1 cellular context compared by ENCODE assay signal in genomic region chr7:140485463-140486265, GRCh38.
TF ChIP-seq lines count a peak whose summit lies in the region.

No MANE protein-coding gene starts in this region.

TF ChIP-seq in K562, 482 proteins besides CTCF, POLR2A, EP300 and RAD21 (continued from another document):
- no peak for TF ChIP-seq ARID4B (CRISPR knock-in tag; IDR thresholded peaks at IDR 0.05)
- TF ChIP-seq CC2D1A (IDR thresholded peaks at IDR 0.05), result peak; percentile 88; the same call in 1 of the 2 replicates
- TF ChIP-seq, protein P1, sequence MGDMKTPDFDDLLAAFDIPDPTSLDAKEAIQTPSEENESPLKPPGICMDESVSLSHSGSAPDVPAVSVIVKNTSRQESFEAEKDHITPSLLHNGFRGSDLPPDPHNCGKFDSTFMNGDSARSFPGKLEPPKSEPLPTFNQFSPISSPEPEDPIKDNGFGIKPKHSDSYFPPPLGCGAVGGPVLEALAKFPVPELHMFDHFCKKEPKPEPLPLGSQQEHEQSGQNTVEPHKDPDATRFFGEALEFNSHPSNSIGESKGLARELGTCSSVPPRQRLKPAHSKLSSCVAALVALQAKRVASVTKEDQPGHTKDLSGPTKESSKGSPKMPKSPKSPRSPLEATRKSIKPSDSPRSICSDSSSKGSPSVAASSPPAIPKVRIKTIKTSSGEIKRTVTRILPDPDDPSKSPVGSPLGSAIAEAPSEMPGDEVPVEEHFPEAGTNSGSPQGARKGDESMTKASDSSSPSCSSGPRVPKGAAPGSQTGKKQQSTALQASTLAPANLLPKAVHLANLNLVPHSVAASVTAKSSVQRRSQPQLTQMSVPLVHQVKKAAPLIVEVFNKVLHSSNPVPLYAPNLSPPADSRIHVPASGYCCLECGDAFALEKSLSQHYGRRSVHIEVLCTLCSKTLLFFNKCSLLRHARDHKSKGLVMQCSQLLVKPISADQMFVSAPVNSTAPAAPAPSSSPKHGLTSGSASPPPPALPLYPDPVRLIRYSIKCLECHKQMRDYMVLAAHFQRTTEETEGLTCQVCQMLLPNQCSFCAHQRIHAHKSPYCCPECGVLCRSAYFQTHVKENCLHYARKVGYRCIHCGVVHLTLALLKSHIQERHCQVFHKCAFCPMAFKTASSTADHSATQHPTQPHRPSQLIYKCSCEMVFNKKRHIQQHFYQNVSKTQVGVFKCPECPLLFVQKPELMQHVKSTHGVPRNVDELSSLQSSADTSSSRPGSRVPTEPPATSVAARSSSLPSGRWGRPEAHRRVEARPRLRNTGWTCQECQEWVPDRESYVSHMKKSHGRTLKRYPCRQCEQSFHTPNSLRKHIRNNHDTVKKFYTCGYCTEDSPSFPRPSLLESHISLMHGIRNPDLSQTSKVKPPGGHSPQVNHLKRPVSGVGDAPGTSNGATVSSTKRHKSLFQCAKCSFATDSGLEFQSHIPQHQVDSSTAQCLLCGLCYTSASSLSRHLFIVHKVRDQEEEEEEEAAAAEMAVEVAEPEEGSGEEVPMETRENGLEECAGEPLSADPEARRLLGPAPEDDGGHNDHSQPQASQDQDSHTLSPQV (IDR thresholded peaks at IDR 0.05), result 0 out of 2 replicates have a peak, but pooled peaks have one; percentile 26
- no peak for TF ChIP-seq ZNF239 (CRISPR knock-in tag; IDR thresholded peaks at IDR 0.05)
- peak in 1 of 2 experiments; percentile 67; a peak in 2 of 4 replicates for TF ChIP-seq TRIM24 (IDR thresholded peaks at IDR 0.05)
- TF ChIP-seq KAT8 (IDR thresholded peaks at IDR 0.05; ENCODE audit: low read depth), result no peak
- 0 out of 2 replicates have a peak, but pooled peaks have one; percentile 43 for TF ChIP-seq SMAD4 (CRISPR knock-in tag; conservative IDR thresholded peaks at IDR 0.05)
- no peak for TF ChIP-seq ZNF197 (CRISPR knock-in tag; IDR thresholded peaks at IDR 0.05; ENCODE audit: low read depth)
- TF ChIP-seq NFATC3 (IDR thresholded peaks at IDR 0.05), result no peak
